Comparison of ENCODE assay signal across 16 cellular contexts in genomic region chr1:72601035-72601674, GRCh38.
DNase-seq lines count a peak whose midpoint lies in the region; ATAC-seq and TF ChIP-seq lines count a peak whose summit lies in the region.
"Had no signal": no experiment of that assay in that cellular context is flagged by ENCODE, and none has a peak within 500 bp of the region (broad histone marks: within the 10 kb centered on the region; RNA-seq: fewer than 3 reads in every experiment).

No MANE protein-coding gene starts in this region.

- no peaks in the 10 kb centered on the region for H3K9me3 ChIP-seq in liver (ENCODE audit: control insufficient read depth in 4 of 4, low read length in 3 of 4)

- intact Hi-C loops in Right ventricle myocardium superior (cut with DNase I) (no loop called here), Right ventricle myocardium inferior (cut with DNase I) (no loop called here)

- H3K27ac ChIP-seq in liver (ENCODE audit: low read depth in 1 of 2, low read length in 2 of 2): no peak overlapping the region
- H3K27ac ChIP-seq: 22Rv1 had no signal

- H3K36me3 ChIP-seq in liver (ENCODE audit: control insufficient read depth in 4 of 4, insufficient read depth in 3 of 4, low read depth in 1 of 4, low read length in 3 of 4): no peaks in the 10 kb centered on the region

- peaks cover 0 to 2% (median 0%) of the 10 kb centered on the region in 4 donors for H3K4me1 ChIP-seq in liver (ENCODE audit: control insufficient read depth in 4 of 4, insufficient read depth in 4 of 4, low read length in 3 of 4)

- no peak overlapping the region for H3K4me3 Mint-ChIP-seq in activated naive CD8-positive, alpha-beta T cell treated with anti-CD3 and anti-CD28 coated beads for 36 hours
- H3K4me3 Mint-ChIP-seq: CD14-positive monocyte; CD8-positive, alpha-beta T cell; HFFc6 had no signal

- H3K27me3 Mint-ChIP-seq in activated naive CD8-positive, alpha-beta T cell treated with anti-CD3 and anti-CD28 coated beads for 36 hours: no peaks in the 10 kb centered on the region

- no peaks in the 10 kb centered on the region for H3K36me3 Mint-ChIP-seq in activated naive CD8-positive, alpha-beta T cell treated with anti-CD3 and anti-CD28 coated beads for 36 hours
- H3K36me3 Mint-ChIP-seq: CD14-positive monocyte; CD8-positive, alpha-beta T cell had no signal

- no peaks in the 10 kb centered on the region for H3K4me1 Mint-ChIP-seq in activated naive CD8-positive, alpha-beta T cell treated with anti-CD3 and anti-CD28 coated beads for 36 hours
- H3K4me1 Mint-ChIP-seq: CD14-positive monocyte had no signal

- H3K27ac Mint-ChIP-seq in activated naive CD8-positive, alpha-beta T cell treated with anti-CD3 and anti-CD28 coated beads for 36 hours: no peak overlapping the region
- H3K27ac Mint-ChIP-seq: CD14-positive monocyte; CD8-positive, alpha-beta T cell; HFFc6 had no signal

- H3K9me3 Mint-ChIP-seq in activated naive CD8-positive, alpha-beta T cell treated with anti-CD3 and anti-CD28 coated beads for 36 hours: no peaks in the 10 kb centered on the region
- H3K9me3 Mint-ChIP-seq: CD8-positive, alpha-beta T cell; HFFc6 had no signal

- 59% methylated on average over 6 of the region's 6 CpGs for WGBS in liver

- DNase-seq in Right ventricle myocardium superior (no peak), Right ventricle myocardium inferior (ENCODE audit: missing footprints) (no peak), cardiac fibroblast (ENCODE audit: low read depth in 2 of 2) (peak; percentile 6 to 35), fibroblast of the aortic adventitia (ENCODE audit: low read depth) (peak; percentile 9), cerebellar cortex (ENCODE audit: low spot score) (no peak)
- no peak for DNase-seq in activated naive CD8-positive, alpha-beta T cell treated with anti-CD3 and anti-CD28 coated beads for 36 hours
- DNase-seq: CD8-positive, alpha-beta T cell; COR-L47; DND-41; GDM1; HCEC 1CT; HFFc6 had no signal

- no peak overlapping the region for H3K9ac ChIP-seq in liver (ENCODE audit: low read depth in 1 of 2, low read length in 2 of 2)

- H3K27me3 ChIP-seq in liver (ENCODE audit: control insufficient read depth in 4 of 4, insufficient read depth in 4 of 4, low read length in 3 of 4): no peaks in the 10 kb centered on the region

- H3K4me3 ChIP-seq in cardiac fibroblast (replicated peaks in 1 of 2; ENCODE audit: low read depth in 2 of 2, low read length in 2 of 2) (no peak overlapping the region), fibroblast of the aortic adventitia (ENCODE audit: low read depth, low read length) (no peak overlapping the region), liver (ENCODE audit: low read depth in 1 of 3, low read length in 3 of 3) (no peak overlapping the region)

- no peak for TF ChIP-seq CTCF in cardiac fibroblast (IDR thresholded peaks at IDR 0.05; ENCODE audit: low read depth, low read length)
- no peak for TF ChIP-seq CTCF in fibroblast of the aortic adventitia (IDR thresholded peaks at IDR 0.05; ENCODE audit: insufficient read depth, low read length)
- TF ChIP-seq CTCF in liver (IDR thresholded peaks at IDR 0.05; ENCODE audit: low read depth, low read length, missing input control): no peak

- TF ChIP-seq RAD21 in liver (IDR thresholded peaks at IDR 0.05): no peak

- peak; percentile 61 for ATAC-seq in Right ventricle myocardium superior (ENCODE audit: poor library complexity)
- no peak for ATAC-seq in Right ventricle myocardium inferior
- ATAC-seq in HG02885 (IDR thresholded peaks at IDR 0.05; ENCODE audit: poor library complexity, unreplicated experiment): no peak
- ATAC-seq: CD8-positive, alpha-beta T cell had no signal

TF ChIP-seq in liver, 16 proteins besides CTCF, POLR2A, EP300 and RAD21:
- TF ChIP-seq REST (IDR thresholded peaks at IDR 0.05) (no peak), GABPA (IDR thresholded peaks at IDR 0.05 in 1 of 2, conservative IDR thresholded peaks at IDR 0.05 in 1 of 2) (no peak), HNF4G (IDR thresholded peaks at IDR 0.05) (no peak), JUND (IDR thresholded peaks at IDR 0.05) (no peak), SP1 (IDR thresholded peaks at IDR 0.05) (no peak), ZBTB33 (IDR thresholded peaks at IDR 0.05) (no peak), TAF1 (conservative IDR thresholded peaks at IDR 0.05) (no peak), YY1 (IDR thresholded peaks at IDR 0.05) (no peak), RXRA (IDR thresholded peaks at IDR 0.05) (peak; percentile 61 to 70), HNF4A (conservative IDR thresholded peaks at IDR 0.05) (peak; percentile 35 to 41), EGR1 (IDR thresholded peaks at IDR 0.05; ENCODE audit: low read depth in 2 of 2) (no peak), FOXA1 (IDR thresholded peaks at IDR 0.05) (no peak), ATF3 (IDR thresholded peaks at IDR 0.05) (no peak), FOXA2 (IDR thresholded peaks at IDR 0.05) (no peak)

Comparison
In these comparisons a context has a peak if more than half of its experiments do, and no peak if none do; other contexts are left out.
1. DNase-seq: peak in cardiac fibroblast (2 of 2) and fibroblast of the aortic adventitia (single experiment); none in Right ventricle myocardium superior (single experiment), Right ventricle myocardium inferior (single experiment), activated naive CD8-positive, alpha-beta T cell treated with anti-CD3 and anti-CD28 coated beads for 36 hours (single experiment) and cerebellar cortex (single experiment).